Comparison of ENCODE assay signal across 8 cellular contexts in the genomic region with DNA sequence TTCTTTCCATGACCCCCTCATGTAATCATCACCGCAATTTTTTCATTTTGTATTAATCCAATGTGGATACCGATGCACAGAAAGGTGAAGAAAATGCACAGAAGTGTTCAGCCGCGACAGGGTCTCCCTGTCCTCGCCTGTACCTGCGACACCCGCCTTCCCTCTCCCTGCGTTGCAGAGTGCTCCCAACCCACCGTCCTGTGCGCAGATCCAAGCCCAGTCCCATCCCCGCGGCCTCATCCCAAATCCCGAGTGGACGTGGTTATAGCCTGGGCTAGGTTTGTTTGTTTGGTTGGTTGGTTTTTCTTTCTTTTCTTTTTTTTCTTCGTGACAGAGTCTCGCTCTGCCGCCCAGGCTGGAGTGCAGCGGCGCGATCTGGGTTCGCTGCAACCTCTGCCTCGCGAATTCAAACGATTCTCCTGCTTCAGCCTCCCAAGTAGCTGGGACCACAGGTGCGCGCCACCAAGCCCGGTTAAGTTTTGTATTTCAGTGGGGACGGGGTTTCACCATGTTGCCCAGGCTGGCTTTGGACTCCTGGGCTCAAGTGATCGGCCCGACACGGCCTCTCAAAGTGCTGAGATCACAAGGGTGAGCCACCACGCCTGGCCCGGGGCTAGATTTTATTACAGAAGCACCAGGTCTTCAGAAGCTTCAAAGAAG. TPM values are rescaled to one million over a fixed set of nuclear protein-coding genes. Genes with fewer than 3 reads are reported as not detected.
DNase-seq lines count a peak whose midpoint lies in the region; ATAC-seq and TF ChIP-seq lines count a peak whose summit lies in the region.

No MANE protein-coding gene starts in this region.

- H3K4me1 ChIP-seq in ES-I3 (ENCODE audit: insufficient read depth, low read length) = no peaks in the 10 kb centered on the region
- H3K4me1 ChIP-seq in rectal smooth muscle tissue (ENCODE audit: control insufficient read depth, insufficient read depth, low read length) = no peaks in the 10 kb centered on the region

- TF ChIP-seq CTCF in WI38 (IDR thresholded peaks at IDR 0.05; ENCODE audit: low read depth, low read length) (no peak), glutamatergic neuron (IDR thresholded peaks at IDR 0.05; ENCODE audit: partially characterized antibody, unreplicated experiment) (no peak)

- no peak overlapping the region for H3K27ac Mint-ChIP-seq in glutamatergic neuron (ENCODE audit: unreplicated experiment)

- H3K4me3 Mint-ChIP-seq in glutamatergic neuron (ENCODE audit: unreplicated experiment) = peak overlapping the region; percentile 88

- H3K9me3 Mint-ChIP-seq in glutamatergic neuron (ENCODE audit: unreplicated experiment) = peaks cover 14% of the 10 kb centered on the region

- H3K27me3 ChIP-seq in rectal smooth muscle tissue (ENCODE audit: control insufficient read depth, insufficient read depth, low read length) = peaks cover 5% of the 10 kb centered on the region

- H3K36me3 ChIP-seq in ES-I3 (ENCODE audit: insufficient read depth, low read length) (no peaks in the 10 kb centered on the region), rectal smooth muscle tissue (ENCODE audit: control insufficient read depth, insufficient read depth, low read length) (no peaks in the 10 kb centered on the region)

- no peak for ATAC-seq in HG02798 (IDR thresholded peaks at IDR 0.05; ENCODE audit: poor library complexity, unreplicated experiment)

- H3K27me3 Mint-ChIP-seq in glutamatergic neuron (ENCODE audit: unreplicated experiment) = peaks cover 48% of the 10 kb centered on the region

- peaks cover 2% of the 10 kb centered on the region for H3K4me1 Mint-ChIP-seq in glutamatergic neuron (ENCODE audit: low read depth, unreplicated experiment)

- peaks cover 6% of the 10 kb centered on the region for H3K36me3 Mint-ChIP-seq in glutamatergic neuron (ENCODE audit: unreplicated experiment)

- H3K4me3 ChIP-seq in WI38 (ENCODE audit: low read depth, low read length) (peak overlapping the region; percentile 71), rectal smooth muscle tissue (ENCODE audit: low read length) (peak overlapping the region; percentile 80)

- DNase-seq in glutamatergic neuron = no peak
- no peak for DNase-seq in NCI-H1048 (lab: John Stamatoyannopoulos, UW)
- DNase-seq in substantia nigra (lab: John Stamatoyannopoulos, UW) = no peak
- no peak for DNase-seq in AG08395 (ENCODE audit: low spot score)

- H3K27ac ChIP-seq in rectal smooth muscle tissue (ENCODE audit: low read depth, low read length) (no peak overlapping the region), substantia nigra (ENCODE audit: low read depth, low read length, poor library complexity, severe bottlenecking) (no peak overlapping the region)

- H3K9ac ChIP-seq in ES-I3 (ENCODE audit: low read depth, low read length) = peak overlapping the region; percentile 49; the same call in 1 of the 2 replicates
- H3K9ac ChIP-seq in rectal smooth muscle tissue (ENCODE audit: low read length) = peak overlapping the region; percentile 28

- no peaks in the 10 kb centered on the region; the same call in 1 of the 2 replicates for H3K9me3 ChIP-seq in ES-I3 (ENCODE audit: control insufficient read depth, insufficient read depth, low read length)

RNA-seq across cellular contexts. Expression of a gene that starts 0.5 kb away (rescaled TPM):
- not detected for total RNA-seq in glutamatergic neuron (ENCODE audit: unreplicated experiment)

RNA-seq across cellular contexts. Expression of a gene that starts 18.4 kb away (rescaled TPM):
- total RNA-seq in glutamatergic neuron (ENCODE audit: unreplicated experiment) = 5.4 TPM

RNA-seq across cellular contexts. Expression of a gene that starts 25.5 kb away (rescaled TPM):
- not detected for total RNA-seq in glutamatergic neuron (ENCODE audit: unreplicated experiment)

RNA-seq across cellular contexts. Expression of a gene that starts 40.3 kb away (rescaled TPM):
- total RNA-seq in glutamatergic neuron (ENCODE audit: unreplicated experiment) = 9.3 TPM

RNA-seq across cellular contexts. Expression of a gene that starts 59.3 kb away (rescaled TPM):
- 10.8 TPM for total RNA-seq in glutamatergic neuron (ENCODE audit: unreplicated experiment)
